ENCODE assay signal across 17 cellular contexts in the genomic region with DNA sequence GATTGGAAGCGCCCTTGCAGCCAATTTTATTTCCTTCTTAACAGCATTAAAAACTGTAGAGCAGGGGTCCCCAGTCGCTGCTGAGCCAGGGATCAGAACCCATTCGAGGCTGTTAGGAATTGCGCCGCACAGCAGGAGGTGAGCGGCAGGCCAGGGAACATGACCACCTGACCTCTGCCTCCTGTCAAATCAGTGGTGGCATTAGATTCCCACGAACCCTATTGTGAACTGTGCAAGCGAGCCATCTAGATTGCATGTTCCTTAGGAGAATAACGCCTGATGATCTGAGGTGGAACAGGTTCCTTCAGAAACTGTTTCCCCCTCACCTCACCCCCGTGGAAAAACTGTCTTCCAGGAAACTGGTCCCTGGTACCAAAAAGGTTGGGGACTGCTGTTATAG.
"Had no signal": no experiment of that assay in that cellular context is flagged by ENCODE, and none has a peak within 500 bp of the region (broad histone marks: within the 10 kb centered on the region; RNA-seq: fewer than 3 reads in every experiment).

No MANE protein-coding gene starts in this region.

- H3K27ac Mint-ChIP-seq: activated CD4-positive, alpha-beta memory T cell treated with anti-CD3 and anti-CD28 coated beads, Interleukin-2, amount 10 ng/mL, durations not matched to agents 7 days and 5 days; nephron had no signal

- FAIRE-seq: kidney had no signal

- H3K27me3 Mint-ChIP-seq: activated CD4-positive, alpha-beta memory T cell treated with anti-CD3 and anti-CD28 coated beads, Interleukin-2, amount 10 ng/mL, durations not matched to agents 7 days and 5 days had no signal

- ATAC-seq: left lung had no signal

- H3K4me3 ChIP-seq: cardiac muscle cell, esophagus muscularis mucosa, hepatocyte, left lung, suprapubic skin had no signal

- H3K36me3 ChIP-seq: cardiac muscle cell, esophagus muscularis mucosa, suprapubic skin had no signal

- H3K9me3 Mint-ChIP-seq: activated CD4-positive, alpha-beta memory T cell treated with anti-CD3 and anti-CD28 coated beads, Interleukin-2, amount 10 ng/mL, durations not matched to agents 7 days and 5 days; nephron had no signal

- H3K4me2 ChIP-seq: hepatocyte had no signal

- H3K4me1 ChIP-seq: esophagus muscularis mucosa, left lung, suprapubic skin had no signal

- H3K27ac ChIP-seq: cardiac muscle cell, esophagus muscularis mucosa, hepatocyte, left lung, suprapubic skin, VCaP had no signal

- H3K79me2 ChIP-seq: hepatocyte had no signal

- H3K9me3 ChIP-seq: esophagus muscularis mucosa, left lung, suprapubic skin had no signal

- H3K4me3 Mint-ChIP-seq: activated CD4-positive, alpha-beta memory T cell treated with anti-CD3 and anti-CD28 coated beads, Interleukin-2, amount 10 ng/mL, durations not matched to agents 7 days and 5 days; nephron had no signal

- H3K4me1 Mint-ChIP-seq: nephron had no signal

- H3K27me3 ChIP-seq: cardiac muscle cell, esophagus muscularis mucosa, hepatocyte, left lung, suprapubic skin had no signal

- H2AFZ ChIP-seq: hepatocyte had no signal

- DNase-seq: activated CD4-positive, alpha-beta memory T cell treated with anti-CD3 and anti-CD28 coated beads, Interleukin-2, amount 10 ng/mL, durations not matched to agents 7 days and 5 days; activated CD4-positive, alpha-beta T cell treated with anti-CD3 and anti-CD28 coated beads for 4 hours; activated CD8-positive, alpha-beta memory T cell treated with anti-CD3 and anti-CD28 coated beads, Interleukin-2, amount 50 U/mL, for 4 hours; kidney; left lung; mammary epithelial cell; occipital lobe; stimulated activated CD4-positive, alpha-beta T cell treated with anti-CD3 and anti-CD28 coated beads, Interleukin-2, amount 100 ng/mL, for 48 hours; stimulated activated naive CD4-positive, alpha-beta T cell treated with Interleukin-2 at 50 U/mL for 16 hours; T1000; trophoblast cell had no signal
